In the genomic region with DNA sequence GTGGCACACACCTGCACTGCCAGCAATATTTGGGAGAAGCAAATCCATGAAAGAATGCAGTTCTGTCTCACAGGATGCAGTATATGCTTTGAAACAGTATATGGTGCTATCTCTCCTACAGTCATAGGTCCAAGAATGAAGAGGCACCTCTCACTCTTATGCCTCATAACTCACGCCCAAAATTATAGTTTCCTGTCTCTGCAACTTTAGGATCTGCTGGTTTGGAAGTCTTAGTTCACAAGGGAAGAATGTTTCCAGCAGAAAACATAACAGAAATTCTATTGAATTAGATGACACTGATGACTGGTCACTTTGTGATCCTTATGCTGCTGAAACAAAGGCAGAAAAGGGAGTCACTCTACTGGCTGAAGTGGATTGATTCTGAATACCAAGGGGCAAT, we compare ENCODE assay signal across 1 cellular context.
TF ChIP-seq lines count a peak whose summit lies in the region.

No MANE protein-coding gene starts in this region.

TF ChIP-seq in SK-N-SH treated with all-trans-retinoic acid at 6 μM for 48 hours, 23 proteins besides CTCF, POLR2A, EP300 and RAD21 (continued from another document):
- TF ChIP-seq, protein P1, sequence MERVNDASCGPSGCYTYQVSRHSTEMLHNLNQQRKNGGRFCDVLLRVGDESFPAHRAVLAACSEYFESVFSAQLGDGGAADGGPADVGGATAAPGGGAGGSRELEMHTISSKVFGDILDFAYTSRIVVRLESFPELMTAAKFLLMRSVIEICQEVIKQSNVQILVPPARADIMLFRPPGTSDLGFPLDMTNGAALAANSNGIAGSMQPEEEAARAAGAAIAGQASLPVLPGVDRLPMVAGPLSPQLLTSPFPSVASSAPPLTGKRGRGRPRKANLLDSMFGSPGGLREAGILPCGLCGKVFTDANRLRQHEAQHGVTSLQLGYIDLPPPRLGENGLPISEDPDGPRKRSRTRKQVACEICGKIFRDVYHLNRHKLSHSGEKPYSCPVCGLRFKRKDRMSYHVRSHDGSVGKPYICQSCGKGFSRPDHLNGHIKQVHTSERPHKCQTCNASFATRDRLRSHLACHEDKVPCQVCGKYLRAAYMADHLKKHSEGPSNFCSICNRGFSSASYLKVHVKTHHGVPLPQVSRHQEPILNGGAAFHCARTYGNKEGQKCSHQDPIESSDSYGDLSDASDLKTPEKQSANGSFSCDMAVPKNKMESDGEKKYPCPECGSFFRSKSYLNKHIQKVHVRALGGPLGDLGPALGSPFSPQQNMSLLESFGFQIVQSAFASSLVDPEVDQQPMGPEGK (CRISPR knock-in tag; IDR thresholded peaks at IDR 0.05; ENCODE audit: borderline replicate concordance), result no peak
- TF ChIP-seq, protein P2, sequence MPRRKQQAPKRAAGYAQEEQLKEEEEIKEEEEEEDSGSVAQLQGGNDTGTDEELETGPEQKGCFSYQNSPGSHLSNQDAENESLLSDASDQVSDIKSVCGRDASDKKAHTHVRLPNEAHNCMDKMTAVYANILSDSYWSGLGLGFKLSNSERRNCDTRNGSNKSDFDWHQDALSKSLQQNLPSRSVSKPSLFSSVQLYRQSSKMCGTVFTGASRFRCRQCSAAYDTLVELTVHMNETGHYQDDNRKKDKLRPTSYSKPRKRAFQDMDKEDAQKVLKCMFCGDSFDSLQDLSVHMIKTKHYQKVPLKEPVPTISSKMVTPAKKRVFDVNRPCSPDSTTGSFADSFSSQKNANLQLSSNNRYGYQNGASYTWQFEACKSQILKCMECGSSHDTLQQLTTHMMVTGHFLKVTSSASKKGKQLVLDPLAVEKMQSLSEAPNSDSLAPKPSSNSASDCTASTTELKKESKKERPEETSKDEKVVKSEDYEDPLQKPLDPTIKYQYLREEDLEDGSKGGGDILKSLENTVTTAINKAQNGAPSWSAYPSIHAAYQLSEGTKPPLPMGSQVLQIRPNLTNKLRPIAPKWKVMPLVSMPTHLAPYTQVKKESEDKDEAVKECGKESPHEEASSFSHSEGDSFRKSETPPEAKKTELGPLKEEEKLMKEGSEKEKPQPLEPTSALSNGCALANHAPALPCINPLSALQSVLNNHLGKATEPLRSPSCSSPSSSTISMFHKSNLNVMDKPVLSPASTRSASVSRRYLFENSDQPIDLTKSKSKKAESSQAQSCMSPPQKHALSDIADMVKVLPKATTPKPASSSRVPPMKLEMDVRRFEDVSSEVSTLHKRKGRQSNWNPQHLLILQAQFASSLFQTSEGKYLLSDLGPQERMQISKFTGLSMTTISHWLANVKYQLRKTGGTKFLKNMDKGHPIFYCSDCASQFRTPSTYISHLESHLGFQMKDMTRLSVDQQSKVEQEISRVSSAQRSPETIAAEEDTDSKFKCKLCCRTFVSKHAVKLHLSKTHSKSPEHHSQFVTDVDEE (CRISPR knock-in tag; IDR thresholded peaks at IDR 0.05), result no peak
- TF ChIP-seq TCF4 (CRISPR knock-in tag; IDR thresholded peaks at IDR 0.05; ENCODE audit: borderline replicate concordance) (no peak), GLIS3 (CRISPR knock-in tag; IDR thresholded peaks at IDR 0.05) (no peak)
